ENCODE assay signal across 9 cellular contexts in the genomic region with DNA sequence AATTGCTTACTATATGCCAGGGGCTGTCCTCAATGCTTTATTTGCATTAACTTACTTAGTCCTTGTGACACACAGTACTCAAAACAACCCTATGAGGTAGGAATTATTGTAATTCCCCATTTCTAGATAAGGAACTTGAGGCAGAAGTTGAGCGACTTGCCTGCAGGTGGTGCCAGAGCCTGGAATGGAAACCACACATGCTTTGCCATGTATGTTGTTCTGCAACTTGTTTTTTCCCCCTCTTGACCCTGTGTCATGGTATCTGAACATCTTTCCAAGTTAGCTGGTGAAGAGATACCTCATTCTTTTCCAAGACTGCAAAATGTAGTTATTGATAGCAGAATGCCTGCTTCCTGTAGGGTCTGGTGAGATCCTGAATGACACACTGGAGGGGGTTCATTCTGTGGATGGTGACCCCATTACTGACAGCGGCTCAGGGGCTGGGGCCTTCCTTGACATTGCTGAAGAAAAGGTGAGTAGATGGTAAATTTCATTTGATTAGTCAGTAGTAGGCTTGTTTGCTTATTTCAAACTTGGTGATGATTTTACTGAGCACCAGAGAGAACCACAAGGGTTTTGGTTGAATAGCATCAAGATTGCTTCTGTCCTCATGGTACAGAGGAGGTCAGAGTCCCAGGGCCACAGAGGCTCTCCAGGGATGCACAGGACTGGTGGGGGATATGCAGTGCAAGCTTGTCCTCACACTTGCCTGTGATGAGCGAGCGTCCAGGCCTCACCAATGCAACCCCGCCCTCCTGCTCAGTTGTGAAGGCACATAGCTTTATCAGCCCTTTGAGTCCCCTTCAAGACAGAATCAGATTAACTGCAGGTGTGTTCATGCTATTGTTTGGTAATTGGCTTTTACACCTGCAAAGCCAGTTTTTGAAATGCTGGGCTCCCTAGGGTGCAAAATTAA. TPM values are rescaled to one million over a fixed set of nuclear protein-coding genes. Genes with fewer than 3 reads are reported as not detected.
A peak's percentile ranks its signal among the peaks of the same experiment; 100 is the strongest.
DNase-seq lines count a peak whose midpoint lies in the region; ATAC-seq and TF ChIP-seq lines count a peak whose summit lies in the region.
"Had no signal": no experiment of that assay in that cellular context is flagged by ENCODE, and none has a peak within 500 bp of the region (broad histone marks: within the 10 kb centered on the region; RNA-seq: fewer than 3 reads in every experiment).

No MANE protein-coding gene starts in this region.

- POLR2A ChIA-PET in activated CD4-positive, alpha-beta memory T cell treated with anti-CD3 and anti-CD28 coated beads, Interleukin-2, amount 10 ng/mL, durations not matched to agents 7 days and 5 days (lab: Charles Lee): interaction anchor here (1.5 to 2.2 kb wide), 4 partner anchors 13 to 138 kb away, joined by 4 to 9 read pairs (median 5); no protein-coding TSS in a partner anchor
- POLR2A ChIA-PET in naive thymus-derived CD8-positive, alpha-beta T cell (lab: Charles Lee): interaction anchor here (0.8 to 1.7 kb wide), 3 partner anchors 59 to 140 kb away, joined by 3 to 8 read pairs (median 4); no protein-coding TSS in a partner anchor

- H3K4me1 Mint-ChIP-seq in activated CD4-positive, alpha-beta memory T cell treated with anti-CD3 and anti-CD28 coated beads, Interleukin-2, amount 10 ng/mL, durations not matched to agents 7 days and 5 days: peaks cover 19% of the 10 kb centered on the region
- H3K4me1 Mint-ChIP-seq in endothelial cell (ENCODE audit: unreplicated experiment) (peaks cover 24% of the 10 kb centered on the region), type B pancreatic cell (ENCODE audit: unreplicated experiment) (peaks cover 13% of the 10 kb centered on the region)
- peaks cover 21 to 40% (median 28%) of the 10 kb centered on the region in 4 donors for H3K4me1 Mint-ChIP-seq in naive thymus-derived CD8-positive, alpha-beta T cell

- peaks cover 20% of the 10 kb centered on the region for H3K27me3 Mint-ChIP-seq in activated CD4-positive, alpha-beta memory T cell treated with anti-CD3 and anti-CD28 coated beads, Interleukin-2, amount 10 ng/mL, durations not matched to agents 7 days and 5 days
- H3K27me3 Mint-ChIP-seq in endothelial cell (ENCODE audit: unreplicated experiment) (peaks cover 8% of the 10 kb centered on the region), type B pancreatic cell (peaks cover 37% of the 10 kb centered on the region)
- peaks cover 0 to 10% (median 3%) of the 10 kb centered on the region in 5 donors for H3K27me3 Mint-ChIP-seq in naive thymus-derived CD8-positive, alpha-beta T cell
- H3K27me3 Mint-ChIP-seq: activated naive CD4-positive, alpha-beta T cell treated with anti-CD3 and anti-CD28 coated beads, Interleukin-2, amount 50 U/mL, for 24 hours had no signal

- H3K4me3 Mint-ChIP-seq in activated CD4-positive, alpha-beta memory T cell treated with anti-CD3 and anti-CD28 coated beads, Interleukin-2, amount 10 ng/mL, durations not matched to agents 7 days and 5 days: no peak overlapping the region
- H3K4me3 Mint-ChIP-seq in endothelial cell (ENCODE audit: unreplicated experiment) (no peak overlapping the region), type B pancreatic cell (no peak overlapping the region)
- H3K4me3 Mint-ChIP-seq in naive thymus-derived CD8-positive, alpha-beta T cell: peak overlapping the region in 2 of 10 donors; percentile 13
- H3K4me3 Mint-ChIP-seq: activated naive CD4-positive, alpha-beta T cell treated with anti-CD3 and anti-CD28 coated beads, Interleukin-2, amount 50 U/mL, for 24 hours had no signal

- ATAC-seq in HG02852 (IDR thresholded peaks at IDR 0.05; ENCODE audit: unreplicated experiment): peak; percentile 48
- ATAC-seq in naive thymus-derived CD8-positive, alpha-beta T cell: peak; percentile 80 to 86
- ATAC-seq in HG03025 (IDR thresholded peaks at IDR 0.05; ENCODE audit: low FRiP score, unreplicated experiment): no peak

- no peaks in the 10 kb centered on the region for H3K9me3 Mint-ChIP-seq in activated CD4-positive, alpha-beta memory T cell treated with anti-CD3 and anti-CD28 coated beads, Interleukin-2, amount 10 ng/mL, durations not matched to agents 7 days and 5 days
- H3K9me3 Mint-ChIP-seq in endothelial cell (ENCODE audit: unreplicated experiment) (no peaks in the 10 kb centered on the region), type B pancreatic cell (no peaks in the 10 kb centered on the region)
- no peaks in the 10 kb centered on the region for H3K9me3 Mint-ChIP-seq in naive thymus-derived CD8-positive, alpha-beta T cell
- H3K9me3 Mint-ChIP-seq: activated naive CD4-positive, alpha-beta T cell treated with anti-CD3 and anti-CD28 coated beads, Interleukin-2, amount 50 U/mL, for 24 hours had no signal

- TF ChIP-seq CTCF in endothelial cell (IDR thresholded peaks at IDR 0.05; ENCODE audit: unreplicated experiment) (peak; percentile 63), type B pancreatic cell (conservative IDR thresholded peaks at IDR 0.05) (peak; percentile 81)

- H3K36me3 Mint-ChIP-seq in activated CD4-positive, alpha-beta memory T cell treated with anti-CD3 and anti-CD28 coated beads, Interleukin-2, amount 10 ng/mL, durations not matched to agents 7 days and 5 days (ENCODE audit: low read depth): no peaks in the 10 kb centered on the region
- H3K36me3 Mint-ChIP-seq in endothelial cell (ENCODE audit: low read depth, unreplicated experiment) (peaks cover 20% of the 10 kb centered on the region), type B pancreatic cell (no peaks in the 10 kb centered on the region)
- peaks cover 0 to 1% (median 0%) of the 10 kb centered on the region in 3 donors for H3K36me3 Mint-ChIP-seq in naive thymus-derived CD8-positive, alpha-beta T cell
- H3K36me3 Mint-ChIP-seq: activated naive CD4-positive, alpha-beta T cell treated with anti-CD3 and anti-CD28 coated beads, Interleukin-2, amount 50 U/mL, for 24 hours had no signal

- H3K27ac Mint-ChIP-seq in activated CD4-positive, alpha-beta memory T cell treated with anti-CD3 and anti-CD28 coated beads, Interleukin-2, amount 10 ng/mL, durations not matched to agents 7 days and 5 days: no peak overlapping the region
- H3K27ac Mint-ChIP-seq in endothelial cell (ENCODE audit: unreplicated experiment): peak overlapping the region; percentile 42
- H3K27ac Mint-ChIP-seq in naive thymus-derived CD8-positive, alpha-beta T cell: peak overlapping the region in 2 of 10 donors; percentile 29 to 33
- H3K27ac Mint-ChIP-seq in type B pancreatic cell: no peak overlapping the region

- CTCF ChIA-PET in activated CD4-positive, alpha-beta memory T cell treated with anti-CD3 and anti-CD28 coated beads, Interleukin-2, amount 10 ng/mL, durations not matched to agents 7 days and 5 days (lab: Charles Lee): interaction anchor here (0.6 to 9.2 kb wide), 15 partner anchors 14 to 407 kb away, joined by 3 to 208 read pairs (median 5); partner anchors contain the start of gene TGFBR1

- DNase-seq in Daoy (ENCODE audit: low read depth) (peak; percentile 80), NCI-H526 treated with DMSO at 0.1 percent for 48 hours (lab: John Stamatoyannopoulos, UW) (peak; percentile 8), endothelial cell (ENCODE audit: low spot score) (peak; percentile 56), type B pancreatic cell (ENCODE audit: extremely low spot score, unreplicated experiment) (peak; percentile 43)
- DNase-seq in activated CD4-positive, alpha-beta memory T cell treated with anti-CD3 and anti-CD28 coated beads, Interleukin-2, amount 10 ng/mL, durations not matched to agents 7 days and 5 days: peak; percentile 70
- DNase-seq in naive thymus-derived CD8-positive, alpha-beta T cell: peak; percentile 38 to 82 (median 59)

RNA-seq across cellular contexts. Expression of gene COL15A1, which starts 57.0 kb away (rescaled TPM):
- total RNA-seq in Daoy (2014; rRNA removed; shearing (Covaris generic)): 0.74 and 0.86 TPM in 2 replicates
- under 1 TPM; 0.30 to 0.33 TPM for total RNA-seq in activated CD4-positive, alpha-beta memory T cell treated with anti-CD3 and anti-CD28 coated beads, Interleukin-2, amount 10 ng/mL, durations not matched to agents 7 days and 5 days
- total RNA-seq in endothelial cell (ENCODE audit: unreplicated experiment) (24.0 TPM), type B pancreatic cell (ENCODE audit: low replicate concordance) (0.12 and 0.68 TPM in 2 replicates)
- total RNA-seq in naive thymus-derived CD8-positive, alpha-beta T cell: not detected
- polyA plus RNA-seq in naive thymus-derived CD8-positive, alpha-beta T cell: not detected

Comparison
In these comparisons a context has a peak if more than half of its experiments do, and no peak if none do; other contexts are left out.
1. DNase-seq: peak in every context shown above with its lines; median percentile 80 in Daoy; 70 in activated CD4-positive, alpha-beta memory T cell treated with anti-CD3 and anti-CD28 coated beads, Interleukin-2, amount 10 ng/mL, durations not matched to agents 7 days and 5 days; 59 in naive thymus-derived CD8-positive, alpha-beta T cell; 56 in endothelial cell; 43 in type B pancreatic cell; 8 in NCI-H526 treated with DMSO at 0.1 percent for 48 hours.
2. RNA of gene COL15A1, which starts 57.0 kb away (total RNA-seq): 24.0 TPM in endothelial cell (single experiment); 0.74 to 0.86 TPM in Daoy, 0.12 to 0.68 TPM in type B pancreatic cell, 0.30 to 0.33 TPM in activated CD4-positive, alpha-beta memory T cell treated with anti-CD3 and anti-CD28 coated beads, Interleukin-2, amount 10 ng/mL, durations not matched to agents 7 days and 5 days and not detected in naive thymus-derived CD8-positive, alpha-beta T cell; every median in the first group is over 10 times any median in the second.